26 cellular contexts compared by ENCODE assay signal in the genomic region with DNA sequence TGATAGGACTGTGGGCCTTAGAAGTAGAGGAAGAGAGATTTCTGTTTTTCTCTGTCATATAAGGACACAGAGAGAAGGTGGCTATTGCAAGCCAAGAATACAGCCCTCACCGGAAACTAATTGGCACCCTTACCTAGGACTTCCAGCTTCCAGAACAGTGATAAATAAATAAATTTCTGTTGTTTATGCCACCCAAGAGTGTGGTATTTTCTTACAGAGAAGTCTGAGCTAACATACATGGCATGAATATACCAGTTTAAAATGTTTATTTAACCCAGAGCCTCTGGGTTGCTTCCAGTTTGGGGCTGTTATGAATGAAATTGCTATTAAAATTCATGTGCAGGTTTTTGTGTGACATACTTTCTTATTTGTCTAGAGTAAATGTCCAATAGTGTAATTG.
"Had no signal": no experiment of that assay in that cellular context is flagged by ENCODE, and none has a peak within 500 bp of the region (broad histone marks: within the 10 kb centered on the region; RNA-seq: fewer than 3 reads in every experiment).

No MANE protein-coding gene starts in this region.

- H3K9me3 ChIP-seq: ascending aorta, esophagus muscularis mucosa, gastroesophageal sphincter, heart right ventricle had no signal

- ATAC-seq: activated naive CD4-positive, alpha-beta T cell treated with anti-CD3 and anti-CD28 coated beads, Interleukin-2, amount 50 U/mL, for 72 hours; activated T-cell treated with anti-CD3 and anti-CD28 coated beads, Interleukin-2, amount 50 U/mL, for 72 hours; effector memory CD8-positive, alpha-beta T cell; foreskin keratinocyte; gastroesophageal sphincter; heart right ventricle had no signal

- H3K36me3 ChIP-seq: ascending aorta, esophagus muscularis mucosa, gastroesophageal sphincter, heart right ventricle had no signal

- H3K27ac ChIP-seq: ascending aorta, esophagus muscularis mucosa, foreskin keratinocyte, gastroesophageal sphincter, heart right ventricle had no signal

- DNase-seq: activated CD4-positive, alpha-beta memory T cell treated with anti-CD3 and anti-CD28 coated beads, Interleukin-2, amount 10 ng/mL, durations not matched to agents 7 days and 5 days; activated CD4-positive, alpha-beta T cell treated with anti-CD3 and anti-CD28 coated beads for 1 hour; activated CD4-positive, alpha-beta T cell treated with anti-CD3 and anti-CD28 coated beads for 4 hours; activated CD4-positive, alpha-beta T cell treated with anti-CD3 and anti-CD28 coated beads, Interleukin-2, amount 10 ng/mL, durations not matched to agents 7 days and 5 days; activated CD4-positive, alpha-beta T cell treated with anti-CD3 and anti-CD28 coated beads, Interleukin-2, amount 50 U/mL, for 4 hours; activated CD8-positive, alpha-beta memory T cell treated with anti-CD3 and anti-CD28 coated beads, Interleukin-2, amount 50 U/mL, for 48 hours; activated gamma-delta T cell; activated naive CD4-positive, alpha-beta T cell; activated naive CD4-positive, alpha-beta T cell treated with anti-CD3 and anti-CD28 coated beads, Interleukin-2, amount 10 ng/mL, durations not matched to agents 7 days and 5 days; activated naive CD8-positive, alpha-beta T cell treated with anti-CD3 and anti-CD28 coated beads, Interleukin-2, amount 10 ng/mL, durations not matched to agents 7 days and 5 days; activated T-cell treated with anti-CD3 and anti-CD28 coated beads for 4 hours; activated T-cell treated with anti-CD3 and anti-CD28 coated beads, Interleukin-2, amount 50 U/mL, for 24 hours; activated T-cell treated with anti-CD3 and anti-CD28 coated beads, Interleukin-2, amount 50 U/mL, for 72 hours; caudate nucleus; cortex of kidney; dermis blood vessel endothelial cell; effector CD4-positive, alpha-beta T cell; effector memory CD8-positive, alpha-beta T cell; erythroblast; foreskin keratinocyte; heart right ventricle; T-helper 2 cell had no signal

- H3K4me3 ChIP-seq: ascending aorta, esophagus muscularis mucosa, gastroesophageal sphincter, heart right ventricle had no signal

- H3K4me1 ChIP-seq: ascending aorta, esophagus muscularis mucosa, foreskin keratinocyte, gastroesophageal sphincter, heart right ventricle had no signal

- H3K27me3 ChIP-seq: ascending aorta, esophagus muscularis mucosa, foreskin keratinocyte, gastroesophageal sphincter, heart right ventricle had no signal
